In genomic region chr1:225973158-225973557, GRCh38 we compare ENCODE assay signal across 17 cellular contexts. TPM values are rescaled to one million over a fixed set of nuclear protein-coding genes. Genes with fewer than 3 reads are reported as not detected.
DNase-seq lines count a peak whose midpoint lies in the region; ATAC-seq and TF ChIP-seq lines count a peak whose summit lies in the region.
"Had no signal": no experiment of that assay in that cellular context is flagged by ENCODE, and none has a peak within 500 bp of the region (broad histone marks: within the 10 kb centered on the region; RNA-seq: fewer than 3 reads in every experiment).

No MANE protein-coding gene starts in this region.

- no peak overlapping the region for H3K4me3 Mint-ChIP-seq in activated CD4-positive, alpha-beta T cell treated with anti-CD3 and anti-CD28 coated beads for 36 hours
- H3K4me3 Mint-ChIP-seq: CD8-positive, alpha-beta T cell; mesothelial cell of epicardium had no signal

- H3K9me3 Mint-ChIP-seq in activated CD4-positive, alpha-beta T cell treated with anti-CD3 and anti-CD28 coated beads for 36 hours (ENCODE audit: low read depth): no peaks in the 10 kb centered on the region
- H3K9me3 Mint-ChIP-seq: CD8-positive, alpha-beta T cell had no signal

- H3K4me3 ChIP-seq in osteoblast (ENCODE audit: insufficient read depth, low read length): no peak overlapping the region
- H3K4me3 ChIP-seq: pancreas, tibial nerve had no signal

- no peaks in the 10 kb centered on the region for H3K9me3 ChIP-seq in osteoblast (ENCODE audit: low read depth, low read length)
- H3K9me3 ChIP-seq: pancreas, tibial nerve had no signal

- ATAC-seq in activated CD4-positive, alpha-beta T cell treated with anti-CD3 and anti-CD28 coated beads for 36 hours: no peak
- ATAC-seq: CD8-positive, alpha-beta T cell had no signal

- peaks cover 4% of the 10 kb centered on the region for H3K4me1 Mint-ChIP-seq in activated CD4-positive, alpha-beta T cell treated with anti-CD3 and anti-CD28 coated beads for 36 hours

- no peak overlapping the region for H3K27ac ChIP-seq in osteoblast (ENCODE audit: low read depth, low read length)
- H3K27ac ChIP-seq: pancreas, tibial nerve had no signal

- no peak overlapping the region for H3K4me2 ChIP-seq in osteoblast (ENCODE audit: insufficient read depth, low read length)

- POLR2A ChIA-PET in activated CD4-positive, alpha-beta T cell treated with anti-CD3 and anti-CD28 coated beads for 36 hours (lab: Charles Lee): interaction anchor here (0.6 kb wide), 1 partner anchor 164 kb away, joined by 3 read pairs; no protein-coding TSS in a partner anchor

- H3K4me1 ChIP-seq in osteoblast (ENCODE audit: insufficient read depth, low read length): no peaks in the 10 kb centered on the region

- H3K27me3 ChIP-seq in osteoblast (ENCODE audit: insufficient read depth, low read length): no peaks in the 10 kb centered on the region
- H3K27me3 ChIP-seq: pancreas, tibial nerve had no signal

- no peak for TF ChIP-seq CTCF in osteoblast (IDR thresholded peaks at IDR 0.05; ENCODE audit: extremely low read depth, low read depth, low read length)

- DNase-seq in NCI-H1092 treated with DMSO at 0.1 percent for 48 hours (lab: John Stamatoyannopoulos, UW) (peak; percentile 65), NCI-H2196 (lab: John Stamatoyannopoulos, UW; ENCODE audit: unreplicated experiment) (peak; percentile 87), SHP77 treated with DMSO at 0.1 percent for 48 hours (lab: John Stamatoyannopoulos, UW) (peak; percentile 70), renal cortical epithelial cell (ENCODE audit: low read depth) (peak; percentile 61), osteoblast (ENCODE audit: insufficient read length, low spot score, missing footprints) (no peak), dermis blood vessel endothelial cell (no peak)
- DNase-seq in activated CD4-positive, alpha-beta T cell treated with anti-CD3 and anti-CD28 coated beads for 36 hours: no peak
- DNase-seq in activated CD4-positive, alpha-beta T cell treated with anti-CD3 and anti-CD28 coated beads for 1 hour: no peak
- DNase-seq: anterior cingulate cortex, IMR-90, pancreas had no signal

- H3K27ac Mint-ChIP-seq in activated CD4-positive, alpha-beta T cell treated with anti-CD3 and anti-CD28 coated beads for 36 hours: no peak overlapping the region
- H3K27ac Mint-ChIP-seq: CD8-positive, alpha-beta T cell; mesothelial cell of epicardium had no signal

- peaks cover 3% of the 10 kb centered on the region for H3K36me3 ChIP-seq in osteoblast (ENCODE audit: insufficient read depth, low read length)
- H3K36me3 ChIP-seq: pancreas had no signal

- H2AFZ ChIP-seq in osteoblast (ENCODE audit: low read length): no peak overlapping the region

- intact Hi-C loops in activated CD4-positive, alpha-beta T cell treated with anti-CD3 and anti-CD28 coated beads for 36 hours (cut with DNase I, micrococcal nuclease): loop anchor here (5.0 to 10.0 kb wide), 2 partner anchors 61 to 318 kb away; partner anchors contain the start of gene ENAH (in 1 of the 2)

- no peaks in the 10 kb centered on the region for H4K20me1 ChIP-seq in osteoblast (ENCODE audit: insufficient read depth, low read length)

- no peaks in the 10 kb centered on the region for H3K27me3 Mint-ChIP-seq in activated CD4-positive, alpha-beta T cell treated with anti-CD3 and anti-CD28 coated beads for 36 hours

- H3K79me2 ChIP-seq in osteoblast (ENCODE audit: insufficient read depth, low read length): no peaks in the 10 kb centered on the region

- peaks cover 4% of the 10 kb centered on the region for H3K36me3 Mint-ChIP-seq in activated CD4-positive, alpha-beta T cell treated with anti-CD3 and anti-CD28 coated beads for 36 hours (ENCODE audit: low read depth)

- CTCF ChIA-PET in activated CD4-positive, alpha-beta T cell treated with anti-CD3 and anti-CD28 coated beads for 36 hours (lab: Charles Lee): interaction anchor here (0.9 to 3.0 kb wide), 5 partner anchors 10 to 491 kb away, joined by 3 to 14 read pairs (median 4); no protein-coding TSS in a partner anchor

RNA-seq across cellular contexts. Expression of gene SDE2, which starts 26.0 kb away (rescaled TPM):
- total RNA-seq in renal cortical epithelial cell (27.2 and 34.9 TPM in 2 replicates), osteoblast (16.5 and 19.9 TPM in 2 replicates), dermis blood vessel endothelial cell (23.9 and 32.5 TPM in 2 replicates)
- 10 to 100 TPM; 13.5 to 15.0 TPM for total RNA-seq in activated CD4-positive, alpha-beta T cell treated with anti-CD3 and anti-CD28 coated beads for 36 hours

RNA-seq across cellular contexts. Expression of gene LEFTY2, which starts 32.1 kb away (rescaled TPM):
- not detected in 2 replicates for total RNA-seq in renal cortical epithelial cell
- not detected for total RNA-seq in activated CD4-positive, alpha-beta T cell treated with anti-CD3 and anti-CD28 coated beads for 36 hours
- not detected in 2 replicates for total RNA-seq in osteoblast
- under 0.01 TPM in 1 of 2 replicates, not detected in the other for total RNA-seq in dermis blood vessel endothelial cell
- total RNA-seq: CD8-positive, alpha-beta T cell; dermis microvascular lymphatic vessel endothelial cell; IMR-90; NCI-H460; SK-MEL-5; tibial nerve had no signal

RNA-seq across cellular contexts. Expression of gene PYCR2, which starts 49.1 kb away (rescaled TPM):
- total RNA-seq in renal cortical epithelial cell (37.6 and 41.8 TPM in 2 replicates), osteoblast (25.9 and 29.0 TPM in 2 replicates), dermis blood vessel endothelial cell (35.7 and 41.1 TPM in 2 replicates)
- total RNA-seq in activated CD4-positive, alpha-beta T cell treated with anti-CD3 and anti-CD28 coated beads for 36 hours: 100 to 1,000 TPM; 106 to 126 TPM

Comparison
In these comparisons a context has a peak if more than half of its experiments do, and no peak if none do; other contexts are left out.
1. DNase-seq: peak in NCI-H1092 treated with DMSO at 0.1 percent for 48 hours (single experiment), NCI-H2196 (single experiment), SHP77 treated with DMSO at 0.1 percent for 48 hours (single experiment) and renal cortical epithelial cell (single experiment); none in activated CD4-positive, alpha-beta T cell treated with anti-CD3 and anti-CD28 coated beads for 36 hours (single experiment), osteoblast (single experiment), activated CD4-positive, alpha-beta T cell treated with anti-CD3 and anti-CD28 coated beads for 1 hour (single experiment) and dermis blood vessel endothelial cell (single experiment).